Comparison of ENCODE assay signal across 17 cellular contexts in the genomic region with DNA sequence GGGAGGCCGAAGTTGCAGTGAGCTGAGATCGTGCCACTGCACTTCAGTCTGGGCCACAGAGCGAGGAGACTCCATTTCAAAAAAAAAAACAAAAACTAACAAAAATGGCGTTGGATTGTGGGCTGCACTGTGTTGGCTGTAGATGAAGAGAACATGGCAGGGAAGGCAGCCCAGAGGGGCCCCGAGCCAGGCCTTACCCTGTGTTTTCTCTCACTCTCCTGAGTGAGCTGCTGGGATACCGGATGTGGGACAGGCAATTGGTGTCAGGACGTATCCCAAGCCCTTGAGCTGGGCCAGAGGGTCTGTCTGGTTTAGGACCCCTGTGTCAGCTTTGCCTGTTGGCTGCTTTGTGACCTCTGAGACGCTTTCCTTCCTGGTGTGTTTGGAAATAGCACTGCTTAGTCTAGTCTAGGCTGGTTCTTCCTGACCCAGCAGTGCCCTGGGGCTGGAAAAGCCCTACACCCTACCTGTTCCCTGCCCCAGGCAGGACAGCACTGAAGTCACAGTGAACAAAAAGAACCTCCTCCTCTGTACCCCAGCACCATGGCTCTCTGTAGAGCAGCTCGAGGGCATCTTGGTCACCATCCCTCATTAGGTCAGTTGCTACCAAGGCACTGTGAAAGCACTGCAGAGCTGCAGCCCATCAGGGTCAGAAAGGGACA.
"Had no signal": no experiment of that assay in that cellular context is flagged by ENCODE, and none has a peak within 500 bp of the region (broad histone marks: within the 10 kb centered on the region; RNA-seq: fewer than 3 reads in every experiment).

No MANE protein-coding gene starts in this region.

- H3K36me3 ChIP-seq: colonic mucosa had no signal

- H3K9me3 ChIP-seq: colonic mucosa, heart left ventricle, right atrium auricular region, suprapubic skin, upper lobe of left lung had no signal

- H3K27ac ChIP-seq: colonic mucosa, heart left ventricle, right atrium auricular region, suprapubic skin, upper lobe of left lung had no signal

- DNase-seq: activated CD4-positive, alpha-beta T cell treated with anti-CD3 and anti-CD28 coated beads for 4 hours; activated effector memory CD4-positive, alpha-beta T cell treated with Interleukin-2 at 50 U/mL for 16 hours; activated naive CD4-positive, alpha-beta T cell treated with anti-CD3 and anti-CD28 coated beads, Interleukin-2, amount 50 U/mL, for 16 hours; activated T-cell treated with anti-CD3 and anti-CD28 coated beads for 4 hours; colonic mucosa; effector CD8-positive, alpha-beta T cell; heart left ventricle; left colon; mammary epithelial cell; stimulated activated CD4-positive, alpha-beta T cell treated with anti-CD3 and anti-CD28 coated beads, Interleukin-15, amount 100 ng/mL, for 24 hours; stimulated activated CD4-positive, alpha-beta T cell treated with anti-CD3 and anti-CD28 coated beads, Interleukin-4, amount 100 ng/mL, for 1 hour; stimulated activated naive CD4-positive, alpha-beta T cell; T-helper 17 cell; upper lobe of left lung had no signal

- H3K4me3 Mint-ChIP-seq: T-helper 17 cell had no signal

- H3K27me3 Mint-ChIP-seq: T-helper 17 cell had no signal

- H3K4me3 ChIP-seq: colonic mucosa, heart left ventricle, right atrium auricular region, skin epidermis, suprapubic skin, upper lobe of left lung had no signal

- H3K27me3 ChIP-seq: colonic mucosa, heart left ventricle, right atrium auricular region, suprapubic skin, upper lobe of left lung had no signal

- H3K27ac Mint-ChIP-seq: T-helper 17 cell had no signal

- H3K4me1 ChIP-seq: colonic mucosa, suprapubic skin had no signal

- ATAC-seq: heart left ventricle, left colon, T-helper 17 cell had no signal
